19 cellular contexts compared by ENCODE assay signal in the genomic region with DNA sequence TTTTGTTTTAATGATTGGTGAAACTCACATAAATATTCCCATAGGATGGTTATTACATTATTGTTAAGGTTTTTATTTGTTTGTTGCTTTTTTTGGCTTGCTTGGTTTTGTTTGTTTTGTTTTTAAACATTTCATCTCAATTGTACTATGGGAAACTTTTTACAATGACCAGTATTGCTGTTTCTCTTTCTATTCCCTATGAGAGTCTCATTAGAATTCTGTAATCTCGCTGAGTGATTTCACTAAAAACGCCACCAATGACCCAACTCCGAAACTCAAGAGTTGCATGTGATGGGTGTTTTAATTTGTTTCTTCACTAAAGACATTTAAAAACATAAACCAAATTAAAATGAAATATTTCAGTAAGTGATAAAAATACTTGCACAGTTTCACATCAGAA. TPM values are rescaled to one million over a fixed set of nuclear protein-coding genes. Genes with fewer than 3 reads are reported as not detected.
A peak's percentile ranks its signal among the peaks of the same experiment; 100 is the strongest.
DNase-seq lines count a peak whose midpoint lies in the region; ATAC-seq, FAIRE-seq and TF ChIP-seq lines count a peak whose summit lies in the region.
"Had no signal": no experiment of that assay in that cellular context is flagged by ENCODE, and none has a peak within 500 bp of the region (broad histone marks: within the 10 kb centered on the region; RNA-seq: fewer than 3 reads in every experiment).

No MANE protein-coding gene starts in this region.

- H3K9ac ChIP-seq in GM12878 (ENCODE audit: control insufficient read depth, insufficient read depth, low read length), result no peak overlapping the region

- RAD21 ChIA-PET in GM12878 (lab: Charles Lee; ENCODE audit: unreplicated experiment), result interaction anchor here (0.5 kb wide), 1 partner anchor 33 kb away, joined by 3 read pairs; no protein-coding TSS in a partner anchor

- TF ChIP-seq POLR2A in GM12878 (IDR thresholded peaks at IDR 0.05; ENCODE audit: low read depth, low read length) (no peak), esophagus squamous epithelium (IDR thresholded peaks at IDR 0.05) (no peak), breast epithelium (IDR thresholded peaks at IDR 0.05) (no peak)

- TF ChIP-seq CTCF in GM12878 (IDR thresholded peaks at IDR 0.05 in 2 of 3, conservative IDR thresholded peaks at IDR 0.05 in 1 of 3; ENCODE audit: control insufficient read depth in 2 of 3, extremely low read depth in 1 of 3, insufficient read depth in 1 of 3, low read depth in 3 of 3, low read length in 3 of 3), result no peak
- TF ChIP-seq CTCF in esophagus squamous epithelium (IDR thresholded peaks at IDR 0.05), result no peak
- TF ChIP-seq CTCF in breast epithelium (IDR thresholded peaks at IDR 0.05), result no peak

- SMC1A ChIA-PET in GM12878 (lab: Charles Lee; ENCODE audit: uncharacterized antibody, unreplicated experiment), result no interaction called here

- no TSS peak for BruUV-seq in GM12878 (replicated peaks; lab: Mats Ljungman, UMichigan)

- CTCF ChIA-PET in GM12878 (lab: Yijun Ruan, JAX), result no interaction called here

- FAIRE-seq in GM12878 (lab: Jason Lieb, UNC), result no peak
- FAIRE-seq: A204.1 had no signal

- no peaks in the 10 kb centered on the region for H3K79me2 ChIP-seq in GM12878 (ENCODE audit: control insufficient read depth, insufficient read depth, low read length)

- in situ Hi-C loops in GM12878 (cut with MboI), result no loop called here

- WGBS in GM12878 (ENCODE audit: insufficient coverage, insufficient replicate concordance, low lambda C conversion rate, missing lambda C conversion rate), result 3% methylated on average over 3 of the region's 3 CpGs
- WGBS in esophagus squamous epithelium, 2 donors, result 93 to 94% methylated on average over 3 of the region's 3 CpGs

- H3K27me3 ChIP-seq in GM12878 (replicated peaks in 1 of 2; ENCODE audit: control insufficient read depth in 2 of 2, insufficient read depth in 2 of 2, low read length in 1 of 2), result no peaks in the 10 kb centered on the region
- peaks cover 0 to 7% (median 0%) of the 10 kb centered on the region in 4 donors for H3K27me3 ChIP-seq in esophagus squamous epithelium
- H3K27me3 ChIP-seq in breast epithelium, result peaks cover 0 to 4% of the 10 kb centered on the region in 2 donors

- no peak overlapping the region for H3K4me2 ChIP-seq in GM12878 (ENCODE audit: control insufficient read depth, insufficient read depth)
- H3K4me2 ChIP-seq: GM23338 had no signal

- intact Hi-C loops in GM12878 (cut with micrococcal nuclease; ENCODE audit: unreplicated experiment) (no loop called here), esophagus squamous epithelium (cut with DNase I) (no loop called here), breast epithelium (cut with DNase I; ENCODE audit: low total_unique reads) (no loop called here)

- no peak for TF ChIP-seq RAD21 in GM12878 (IDR thresholded peaks at IDR 0.05; ENCODE audit: insufficient read depth, low read depth, low read length)

- DNase-seq in NOMO-1 treated with DMSO at 0.1 percent for 48 hours (lab: John Stamatoyannopoulos, UW; ENCODE audit: unreplicated experiment) (peak; percentile 13), NOMO-1 treated with dmso at 0.1 percent for 144 hours (lab: John Stamatoyannopoulos, UW; ENCODE audit: unreplicated experiment) (no peak), GM12878 (ENCODE audit: low read depth, low spot score) (no peak), globus pallidus (ENCODE audit: low spot score) (peak; percentile 11), occipital lobe (lab: John Stamatoyannopoulos, UW) (no peak), esophagus squamous epithelium (lab: John Stamatoyannopoulos, UW) (no peak), breast epithelium (ENCODE audit: low spot score in 2 of 2) (no peak)
- DNase-seq: AML-193; Calu3; CD4-positive, alpha-beta memory T cell; COR-L47; DMS79 treated with DMSO at 0.1 percent for 48 hours; GF-D8; H9 had no signal

- H3K9me3 ChIP-seq in GM12878 (replicated peaks; ENCODE audit: control insufficient read depth, insufficient read depth, low read length) (no peaks in the 10 kb centered on the region), esophagus squamous epithelium (no peaks in the 10 kb centered on the region), breast epithelium (no peaks in the 10 kb centered on the region)

- no peaks in the 10 kb centered on the region for H3K36me3 ChIP-seq in GM12878 (ENCODE audit: control insufficient read depth in 2 of 2, insufficient read depth in 2 of 2, low read length in 1 of 2)
- H3K36me3 ChIP-seq in esophagus squamous epithelium, result no peaks in the 10 kb centered on the region
- no peaks in the 10 kb centered on the region for H3K36me3 ChIP-seq in breast epithelium

- no peak overlapping the region for H2AFZ ChIP-seq in GM12878 (ENCODE audit: control insufficient read depth, low read depth, low read length)
- H2AFZ ChIP-seq: GM23338 had no signal

- H3K4me3 ChIP-seq in GM12878 (no peak overlapping the region), esophagus squamous epithelium (no peak overlapping the region), breast epithelium (no peak overlapping the region)
- H3K4me3 ChIP-seq: GM23338 had no signal

- TF ChIP-seq EP300 in GM12878 (IDR thresholded peaks at IDR 0.05; ENCODE audit: borderline replicate concordance in 1 of 2, control insufficient read depth in 1 of 2, low read depth in 2 of 2, low read length in 2 of 2), result no peak

- POLR2A ChIA-PET in GM12878 (lab: Charles Lee), result no interaction called here

- H3K27ac ChIP-seq in GM12878 (ENCODE audit: control insufficient read depth, insufficient read depth) (no peak overlapping the region), esophagus squamous epithelium (no peak overlapping the region), breast epithelium (no peak overlapping the region)
- H3K27ac ChIP-seq: 22Rv1 had no signal

- ATAC-seq in GM12878, result peak; percentile 51; the same call in 2 of the 3 replicates
- ATAC-seq: GM23338, HCT116 had no signal

- no peaks in the 10 kb centered on the region for H4K20me1 ChIP-seq in GM12878 (ENCODE audit: control insufficient read depth, insufficient read depth)

- H3K4me1 ChIP-seq in GM12878 (ENCODE audit: control insufficient read depth, insufficient read depth, low read length) (no peaks in the 10 kb centered on the region), esophagus squamous epithelium (no peaks in the 10 kb centered on the region), breast epithelium (no peaks in the 10 kb centered on the region)

TF ChIP-seq in GM12878, 131 proteins besides CTCF, POLR2A, EP300 and RAD21:
- no peak for TF ChIP-seq NFIC (IDR thresholded peaks at IDR 0.05; ENCODE audit: low read depth, low read length)
- TF ChIP-seq ETV6 (conservative IDR thresholded peaks at IDR 0.05 in 1 of 2, IDR thresholded peaks at IDR 0.05 in 1 of 2; ENCODE audit: borderline replicate concordance in 1 of 2, low read depth in 1 of 2), result no peak
- peak; percentile 32; the same call in 1 of the 2 replicates for TF ChIP-seq JUNB (IDR thresholded peaks at IDR 0.05)
- TF ChIP-seq MTA2 (IDR thresholded peaks at IDR 0.05; ENCODE audit: low read depth), result peak; percentile 33; the same call in 1 of the 2 replicates
- no peak for TF ChIP-seq KDM1A (IDR thresholded peaks at IDR 0.05; ENCODE audit: borderline replicate concordance)

RNA-seq across cellular contexts. Expression of a gene that starts 53.9 kb away (rescaled TPM):
- 12.0 and 13.9 TPM in 2 replicates for total RNA-seq in GM12878 (2013; cell fraction: nucleolus; rRNA removed)
- total RNA-seq in GM12878 (2014; rRNA removed) (36.9 and 40.7 TPM in 2 replicates), GM12878 (2014; rRNA removed; fragmentation: Illumina TruSeq; extraction: Trizol) (40.1 and 40.6 TPM in 2 replicates), GM12878 (2021) (29.0 and 34.4 TPM in 2 replicates), occipital lobe (6.1 TPM), esophagus squamous epithelium (10 to 100 TPM; 52.9 to 76.4 (median 61.3) TPM), breast epithelium (10 to 100 TPM; 39.7 to 55.8 (median 41.4) TPM)
- polyA plus RNA-seq in GM12878 (2011; ENCODE audit: low read depth), result 25.0 TPM
- polyA plus RNA-seq in GM12878 (2011; rRNA removed) (25.4 and 31.7 TPM in 2 replicates), GM12878 (2014; fragmentation: Illumina TruSeq; extraction: Trizol) (44.4 and 55.2 TPM in 2 replicates), GM12878 (2014; fragmentation: Nextera tagmentation; extraction: Ambion mirVana) (10 to 100 TPM; 51.0 to 58.5 TPM), GM12878 (2014; rRNA removed) (33.0 and 39.3 TPM in 2 replicates), GM12878 (2016; fragmentation: Nextera tagmentation; extraction: Ambion mirVana) (10 to 100 TPM; 48.4 to 54.4 TPM)
- 11.5 and 13.0 TPM in 2 replicates for polyA plus RNA-seq in GM12878 (2011; cell fraction: cytosol; rRNA removed)
- polyA plus RNA-seq in GM12878 (2011; cell fraction: nucleus; rRNA removed), result 15.5 and 16.3 TPM in 2 replicates
- polyA plus RNA-seq in GM12878 (2012), result 20.9 and 23.6 TPM in 2 replicates
- polyA minus RNA-seq in GM12878 (2011; rRNA and poly(A)+ RNA removed), result 14.3 and 18.0 TPM in 2 replicates
- polyA minus RNA-seq in GM12878 (2011; cell fraction: cytosol; rRNA and poly(A)+ RNA removed), result 6.5 and 8.9 TPM in 2 replicates
- 5.3 and 10.2 TPM in 2 replicates for polyA minus RNA-seq in GM12878 (2011; cell fraction: nucleus; rRNA and poly(A)+ RNA removed)
- total RNA-seq: G401 had no signal

Comparison
In these comparisons a context has a peak if more than half of its experiments do, and no peak if none do; other contexts are left out.
1. DNase-seq: peak in NOMO-1 treated with DMSO at 0.1 percent for 48 hours (single experiment) and globus pallidus (single experiment); none in NOMO-1 treated with dmso at 0.1 percent for 144 hours (single experiment), GM12878 (single experiment), occipital lobe (single experiment), esophagus squamous epithelium (single experiment) and breast epithelium (0 of 2).